ENCODE assay signal across 33 cellular contexts in genomic region chr1:34779526-34779925, GRCh38. TPM values are rescaled to one million over a fixed set of nuclear protein-coding genes. Genes with fewer than 3 reads are reported as not detected.
DNase-seq lines count a peak whose midpoint lies in the region; ATAC-seq and TF ChIP-seq lines count a peak whose summit lies in the region.
"Had no signal": no experiment of that assay in that cellular context is flagged by ENCODE, and none has a peak within 500 bp of the region (broad histone marks: within the 10 kb centered on the region; RNA-seq: fewer than 3 reads in every experiment).

No MANE protein-coding gene starts in this region.

- H3K4me2 ChIP-seq in PC-9, result peak overlapping the region; percentile 97

- H3K4me1 ChIP-seq in PC-9 (replicated peaks; ENCODE audit: insufficient read depth) (peaks cover 74% of the 10 kb centered on the region), tibial artery (peaks cover 0 to 21% (median 16%) of the 10 kb centered on the region in 4 donors)
- H3K4me1 ChIP-seq: parathyroid adenoma had no signal

- H3K36me3 ChIP-seq in PC-9 (ENCODE audit: low read depth) (peaks cover 7% of the 10 kb centered on the region; the same call in 1 of the 2 replicates), tibial artery (no peaks in the 10 kb centered on the region)
- H3K36me3 ChIP-seq: left lung, right atrium auricular region had no signal

- intact Hi-C loops in PC-9 (cut with micrococcal nuclease; ENCODE audit: unreplicated experiment), result no loop called here
- intact Hi-C loops in tibial artery (cut with DNase I; ENCODE audit: low total_unique reads), result no loop called here

- DNase-seq in HT-29 (ENCODE audit: low spot score) (peak; percentile 61), PC-9 (peak; percentile 65 to 94), tibial artery (peak; percentile 11 to 19), T-cell (no peak), germinal center (ENCODE audit: low spot score) (no peak)
- no peak for DNase-seq in activated naive CD4-positive, alpha-beta T cell treated with Interleukin-2 at 50 U/mL for 16 hours
- DNase-seq: activated CD4-positive, alpha-beta memory T cell treated with anti-CD3 and anti-CD28 coated beads, Interleukin-2, amount 10 ng/mL, durations not matched to agents 7 days and 5 days; activated CD8-positive, alpha-beta memory T cell treated with anti-CD3 and anti-CD28 coated beads, Interleukin-2, amount 50 U/mL, for 4 hours; activated naive CD4-positive, alpha-beta T cell treated with anti-CD3 and anti-CD28 coated beads, Interleukin-2, amount 50 U/mL, for 16 hours; body of pancreas; C1 segment of cervical spinal cord; COR-L47; DMS79 treated with DMSO at 0.1 percent for 48 hours; GDM1; glutamatergic neuron; H9; mesenchymal stem cell; MM.1S; NCI-H1105 treated with DMSO at 0.1 percent for 48 hours; NCI-H187 treated with DMSO at 0.1 percent for 48 hours; NCI-H526 treated with DMSO at 0.1 percent for 48 hours; stimulated activated CD4-positive, alpha-beta T cell treated with anti-CD3 and anti-CD28 coated beads, Interleukin-1b, Interleukin-23, amount 100 ng/mL, for 48 hours; T-helper 9 cell had no signal

- H2AFZ ChIP-seq in PC-9, result no peak overlapping the region
- H2AFZ ChIP-seq: parathyroid adenoma had no signal

- H3K4me3 ChIP-seq in PC-9 (peak overlapping the region; percentile 98; the same call in 1 of the 2 replicates), tibial artery (no peak overlapping the region)
- H3K4me3 ChIP-seq: body of pancreas, dorsolateral prefrontal cortex, K562, left lung, right atrium auricular region had no signal

- peaks cover 0 to 3% (median 2%) of the 10 kb centered on the region in 3 donors for H3K4me1 Mint-ChIP-seq in T-cell

- no peak overlapping the region for H3K4me3 Mint-ChIP-seq in T-cell
- H3K4me3 Mint-ChIP-seq: activated CD4-positive, alpha-beta memory T cell treated with anti-CD3 and anti-CD28 coated beads, Interleukin-2, amount 10 ng/mL, durations not matched to agents 7 days and 5 days; H9; neural crest cell; stimulated activated naive CD8-positive, alpha-beta T cell treated with anti-CD3 and anti-CD28 coated beads, Interleukin-15, Interleukin-2, amounts not matched to agents 100 ng/mL and 50 ng/mL, for 24 hours had no signal

- H3K9me2 ChIP-seq in PC-9 (ENCODE audit: insufficient read depth), result no peaks in the 10 kb centered on the region

- no peaks in the 10 kb centered on the region for H3K36me3 Mint-ChIP-seq in T-cell

- no peaks in the 10 kb centered on the region for H3K27me3 ChIP-seq in PC-9 (ENCODE audit: insufficient read depth, low read depth)
- peaks cover 11 to 49% of the 10 kb centered on the region in 2 donors for H3K27me3 ChIP-seq in tibial artery
- H3K27me3 ChIP-seq: body of pancreas had no signal

- POLR2A ChIA-PET in PC-9 (lab: Charles Lee; ENCODE audit: unreplicated experiment), result interaction anchor here (0.8 to 0.9 kb wide), 2 partner anchors 16 to 25 kb away, joined by 6 to 9 read pairs; partner anchors contain the start of gene GJB5
- POLR2A ChIA-PET in T-cell (lab: Charles Lee), result no interaction called here

- H3K27ac Mint-ChIP-seq in T-cell, result no peak overlapping the region
- H3K27ac Mint-ChIP-seq: activated CD4-positive, alpha-beta memory T cell treated with anti-CD3 and anti-CD28 coated beads, Interleukin-2, amount 10 ng/mL, durations not matched to agents 7 days and 5 days; H9; stimulated activated naive CD8-positive, alpha-beta T cell treated with anti-CD3 and anti-CD28 coated beads, Interleukin-15, Interleukin-2, amounts not matched to agents 100 ng/mL and 50 ng/mL, for 24 hours had no signal

- H4K20me1 ChIP-seq in PC-9 (ENCODE audit: insufficient read depth), result peaks cover 7% of the 10 kb centered on the region

- H3K9me3 ChIP-seq in PC-9 (ENCODE audit: insufficient read depth, low read depth) (no peaks in the 10 kb centered on the region), tibial artery (no peaks in the 10 kb centered on the region)
- H3K9me3 ChIP-seq: body of pancreas, left lung, right atrium auricular region had no signal

- peak overlapping the region; percentile 92 for H3K27ac ChIP-seq in PC-9
- no peak overlapping the region for H3K27ac ChIP-seq in tibial artery
- H3K27ac ChIP-seq: body of pancreas, dorsolateral prefrontal cortex, left lung, parathyroid adenoma, right atrium auricular region had no signal

- ATAC-seq in esophagus mucosa (peak; percentile 47), T-cell (replicated peaks in 1 of 4) (no peak)
- ATAC-seq: body of pancreas, K562, left lung, Panc1 had no signal

- no peak for TF ChIP-seq CTCF in PC-9 (conservative IDR thresholded peaks at IDR 0.05)
- TF ChIP-seq CTCF in tibial artery (IDR thresholded peaks at IDR 0.05), result no peak

- BruUV-seq in PC-9 (replicated peaks; lab: Mats Ljungman, UMichigan), result no TSS peak

- peaks cover 44% of the 10 kb centered on the region for H3F3A ChIP-seq in PC-9 (ENCODE audit: insufficient read depth, low read depth)

- CTCF ChIA-PET in PC-9 (lab: Charles Lee), result interaction anchor here (0.6 kb wide), 1 partner anchor 73 kb away, joined by 4 read pairs; no protein-coding TSS in a partner anchor
- CTCF ChIA-PET in T-cell (lab: Charles Lee), result interaction anchor here in 1 of 2 donors (0.7 kb wide), 1 partner anchor 91 kb away, joined by 3 read pairs; no protein-coding TSS in a partner anchor

- no peaks in the 10 kb centered on the region for H3K9me3 Mint-ChIP-seq in T-cell
- H3K9me3 Mint-ChIP-seq: activated CD4-positive, alpha-beta memory T cell treated with anti-CD3 and anti-CD28 coated beads, Interleukin-2, amount 10 ng/mL, durations not matched to agents 7 days and 5 days; H9; neural crest cell; stimulated activated naive CD8-positive, alpha-beta T cell treated with anti-CD3 and anti-CD28 coated beads, Interleukin-15, Interleukin-2, amounts not matched to agents 100 ng/mL and 50 ng/mL, for 24 hours had no signal

- peaks cover 47 to 52% of the 10 kb centered on the region in 2 donors for H3K27me3 Mint-ChIP-seq in T-cell

- peaks cover 48% of the 10 kb centered on the region for H3K79me2 ChIP-seq in PC-9 (ENCODE audit: low read depth)
- H3K79me2 ChIP-seq: parathyroid adenoma had no signal

RNA-seq across cellular contexts. Expression of gene GJB3, which starts 1.5 kb away (rescaled TPM):
- total RNA-seq in HT-29 (2014; rRNA removed; shearing (Covaris generic)), result 63.6 and 70.4 TPM in 2 replicates
- 58.6 and 63.0 TPM in 2 replicates for total RNA-seq in PC-9 (2021)
- total RNA-seq in esophagus mucosa, result 61.7 TPM
- not detected for total RNA-seq in T-cell
- total RNA-seq: activated CD4-positive, alpha-beta memory T cell treated with anti-CD3 and anti-CD28 coated beads, Interleukin-2, amount 10 ng/mL, durations not matched to agents 7 days and 5 days; cerebellum; K562; neural crest cell had no signal

RNA-seq across cellular contexts. Expression of gene GJA4, which starts 13.3 kb away (rescaled TPM):
- not detected in 2 replicates for total RNA-seq in HT-29 (2014; rRNA removed; shearing (Covaris generic))
- total RNA-seq in PC-9 (2021) (not detected in 2 replicates), esophagus mucosa (2.0 TPM), T-cell (not detected)
- total RNA-seq: activated CD4-positive, alpha-beta memory T cell treated with anti-CD3 and anti-CD28 coated beads, Interleukin-2, amount 10 ng/mL, durations not matched to agents 7 days and 5 days had no signal

RNA-seq across cellular contexts. Expression of gene GJB4, which starts 20.0 kb away (rescaled TPM):
- total RNA-seq in HT-29 (2014; rRNA removed; shearing (Covaris generic)), result 1.3 and 1.9 TPM in 2 replicates
- total RNA-seq in PC-9 (2021), result 5.4 and 5.8 TPM in 2 replicates
- 1.4 TPM for total RNA-seq in esophagus mucosa
- total RNA-seq in T-cell, result not detected
- total RNA-seq: activated CD4-positive, alpha-beta memory T cell treated with anti-CD3 and anti-CD28 coated beads, Interleukin-2, amount 10 ng/mL, durations not matched to agents 7 days and 5 days; body of pancreas; cerebellum; H9; K562; left lung; neural crest cell; right atrium auricular region had no signal

RNA-seq across cellular contexts. Expression of gene GJB5, which starts 24.7 kb away (rescaled TPM):
- not detected in 2 replicates for total RNA-seq in HT-29 (2014; rRNA removed; shearing (Covaris generic))
- total RNA-seq in PC-9 (2021), result 18.1 and 20.0 TPM in 2 replicates
- 78.8 TPM for total RNA-seq in esophagus mucosa
- total RNA-seq in T-cell, result not detected
- total RNA-seq: activated CD4-positive, alpha-beta memory T cell treated with anti-CD3 and anti-CD28 coated beads, Interleukin-2, amount 10 ng/mL, durations not matched to agents 7 days and 5 days; body of pancreas; cerebellum; K562; neural crest cell; right atrium auricular region had no signal

Comparison
In these comparisons a context has a peak if more than half of its experiments do, and no peak if none do; other contexts are left out.
1. DNase-seq: peak in HT-29 (single experiment), PC-9 (2 of 2) and tibial artery (2 of 2); none in activated naive CD4-positive, alpha-beta T cell treated with Interleukin-2 at 50 U/mL for 16 hours (single experiment), T-cell (0 of 34) and germinal center (single experiment).
2. RNA of gene GJB3, which starts 1.5 kb away (total RNA-seq): 63.6 to 70.4 TPM in HT-29, 58.6 to 63.0 TPM in PC-9 and 61.7 TPM in esophagus mucosa (single experiment); not detected in T-cell; every median in the first group is over 10 times any median in the second.